Comparison of ENCODE assay signal across 1 cellular context in genomic region chr11:47948137-47948536, GRCh38.
TF ChIP-seq lines count a peak whose summit lies in the region.

No MANE protein-coding gene starts in this region.

TF ChIP-seq in K562, 482 proteins besides CTCF, POLR2A, EP300 and RAD21 (continued from another document):
- TF ChIP-seq CHD7 (IDR thresholded peaks at IDR 0.05; ENCODE audit: low read depth, low read length) (no peak), RHOXF2B (CRISPR knock-in tag; conservative IDR thresholded peaks at IDR 0.05) (no peak), ZNF57 (CRISPR knock-in tag; IDR thresholded peaks at IDR 0.05) (no peak), E2F4 (CRISPR knock-in tag; IDR thresholded peaks at IDR 0.05; ENCODE audit: low read depth) (no peak), DMBX1 (CRISPR knock-in tag; IDR thresholded peaks at IDR 0.05; ENCODE audit: borderline replicate concordance) (no peak; the same call in 1 of the 2 replicates), ZNF76 (CRISPR knock-in tag; IDR thresholded peaks at IDR 0.05; ENCODE audit: borderline replicate concordance) (no peak), ARNT (IDR thresholded peaks at IDR 0.05) (peak in 1 of 2 experiments; percentile 84; a peak in 2 of 4 replicates), ZNF436 (CRISPR knock-in tag; IDR thresholded peaks at IDR 0.05) (no peak), TARDBP (IDR thresholded peaks at IDR 0.05) (no peak), CBX5 (IDR thresholded peaks at IDR 0.05; ENCODE audit: borderline replicate concordance, low read depth) (no peak), ZNF253 (CRISPR knock-in tag; conservative IDR thresholded peaks at IDR 0.05) (no peak), CREM (IDR thresholded peaks at IDR 0.05; ENCODE audit: low read depth) (peak; percentile 31; the same call in 1 of the 2 replicates), COPS2 (conservative IDR thresholded peaks at IDR 0.05) (no peak), E2F6 (IDR thresholded peaks at IDR 0.05; ENCODE audit: borderline replicate concordance in 1 of 2, extremely low read depth in 1 of 2, insufficient read depth in 1 of 2, insufficient read length in 1 of 2, low read depth in 1 of 2, low read length in 1 of 2, poor library complexity in 1 of 2, severe bottlenecking in 1 of 2) (no peak), USF1 (CRISPR knock-in tag; IDR thresholded peaks at IDR 0.05) (no peak), KLF13 (tag; IDR thresholded peaks at IDR 0.05; ENCODE audit: borderline replicate concordance, low read depth) (no peak), NR4A1 (CRISPR knock-in tag; IDR thresholded peaks at IDR 0.05) (no peak), NR4A1 (tag; IDR thresholded peaks at IDR 0.05) (no peak), ZBTB8A (IDR thresholded peaks at IDR 0.05; ENCODE audit: partially characterized antibody) (no peak), EP400 (IDR thresholded peaks at IDR 0.05) (peak; percentile 33; the same call in 1 of the 2 replicates), MEIS2 (IDR thresholded peaks at IDR 0.05; ENCODE audit: partially characterized antibody) (no peak), DIDO1 (tag; IDR thresholded peaks at IDR 0.05; ENCODE audit: low read depth) (no peak), MCM2 (IDR thresholded peaks at IDR 0.05; ENCODE audit: low read depth) (no peak), KAT8 (IDR thresholded peaks at IDR 0.05; ENCODE audit: low read depth) (no peak), RBM39 (optimal IDR thresholded peaks at IDR 0.05; ENCODE audit: low read depth, low read length) (no peak), ZNF384 (IDR thresholded peaks at IDR 0.05; ENCODE audit: low read depth, low read length) (no peak), BCOR (IDR thresholded peaks at IDR 0.05) (peak; percentile 82; the same call in 1 of the 2 replicates), NRF1 (conservative IDR thresholded peaks at IDR 0.05 in 1 of 2, IDR thresholded peaks at IDR 0.05 in 1 of 2) (no peak), PYGO2 (tag; IDR thresholded peaks at IDR 0.05) (no peak), THRB (CRISPR knock-in tag; conservative IDR thresholded peaks at IDR 0.05) (no peak), L3MBTL2 (IDR thresholded peaks at IDR 0.05) (peak; percentile 33; the same call in 1 of the 2 replicates), TFAM (CRISPR knock-in tag; conservative IDR thresholded peaks at IDR 0.05) (no peak), ZNF280B (CRISPR knock-in tag; IDR thresholded peaks at IDR 0.05) (no peak), ELK1 (CRISPR knock-in tag; IDR thresholded peaks at IDR 0.05) (no peak), ZBTB11 (CRISPR knock-in tag; IDR thresholded peaks at IDR 0.05) (peak in 1 of 3 experiments; percentile 21; a peak in 1 of 6 replicates), CGGBP1 (CRISPR knock-in tag; IDR thresholded peaks at IDR 0.05) (no peak)
TF ChIP-seq in K562: peak in this region for 66.
